In the genomic region with DNA sequence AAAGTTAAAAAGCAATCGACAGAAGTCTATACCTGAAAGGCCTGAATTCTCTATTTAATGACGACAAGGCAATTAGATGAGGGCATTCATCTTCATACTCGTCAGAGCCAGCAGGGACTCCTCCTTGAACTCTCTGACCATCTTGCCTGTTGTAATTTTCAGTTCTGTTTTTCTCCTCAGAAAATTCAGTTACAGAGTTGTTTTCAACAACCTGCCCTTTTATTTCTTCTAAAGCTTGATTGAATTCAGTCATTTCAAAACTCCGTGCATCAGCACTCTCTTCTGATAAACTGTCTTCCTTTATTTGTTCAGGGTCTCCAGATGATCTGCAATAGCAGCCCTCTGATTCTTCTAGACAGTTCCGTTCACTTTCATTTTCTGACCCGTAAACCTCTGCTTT, we compare ENCODE assay signal across 12 cellular contexts. TPM values are rescaled to one million over a fixed set of nuclear protein-coding genes. Genes with fewer than 3 reads are reported as not detected.
DNase-seq lines count a peak whose midpoint lies in the region; ATAC-seq and TF ChIP-seq lines count a peak whose summit lies in the region.
"Had no signal": no experiment of that assay in that cellular context is flagged by ENCODE, and none has a peak within 500 bp of the region (broad histone marks: within the 10 kb centered on the region; RNA-seq: fewer than 3 reads in every experiment).

No MANE protein-coding gene starts in this region.

- DNase-seq in activated T-cell treated with anti-CD3 and anti-CD28 coated beads, Interleukin-2, amount 50 U/mL, for 72 hours, result no peak
- DNase-seq in activated T-cell treated with anti-CD3 and anti-CD28 coated beads for 4 hours (no peak), MV-4-11 (lab: John Stamatoyannopoulos, UW) (peak; percentile 64), pons (ENCODE audit: low spot score) (peak; percentile 34), Peyer's patch (no peak), G401 (ENCODE audit: low spot score) (no peak), DMS 273 (lab: John Stamatoyannopoulos, UW; ENCODE audit: unreplicated experiment) (no peak)
- DNase-seq: activated CD8-positive, alpha-beta memory T cell treated with anti-CD3 and anti-CD28 coated beads, Interleukin-2, amount 50 U/mL, for 48 hours; NCI-H526 treated with DMSO at 0.1 percent for 48 hours had no signal

- H3K36me3 Mint-ChIP-seq in activated T-cell treated with anti-CD3 and anti-CD28 coated beads, Interleukin-2, amount 50 U/mL, for 72 hours (ENCODE audit: insufficient read depth in 2 of 2), result peaks cover 11 to 33% of the 10 kb centered on the region in 2 donors

- no peak overlapping the region for H3K27ac ChIP-seq in Peyer's patch
- H3K27ac ChIP-seq: BLaER1 had no signal

- H3K27ac Mint-ChIP-seq in activated T-cell treated with anti-CD3 and anti-CD28 coated beads, Interleukin-2, amount 50 U/mL, for 72 hours, result peak overlapping the region; percentile 100
- H3K27ac Mint-ChIP-seq: nephron had no signal

- peaks cover 14% of the 10 kb centered on the region for H3K4me1 Mint-ChIP-seq in activated T-cell treated with anti-CD3 and anti-CD28 coated beads, Interleukin-2, amount 50 U/mL, for 72 hours (ENCODE audit: low read depth)
- H3K4me1 Mint-ChIP-seq: nephron had no signal

- H3K4me3 Mint-ChIP-seq in activated T-cell treated with anti-CD3 and anti-CD28 coated beads, Interleukin-2, amount 50 U/mL, for 72 hours, result peak overlapping the region; percentile 61 to 94
- H3K4me3 Mint-ChIP-seq: nephron had no signal

- no peak for TF ChIP-seq CTCF in Peyer's patch (IDR thresholded peaks at IDR 0.05)

- no peaks in the 10 kb centered on the region for H3K9me3 ChIP-seq in Peyer's patch
- H3K9me3 ChIP-seq: BLaER1 had no signal

- peak in 1 of 2 donors; percentile 57 for ATAC-seq in activated T-cell treated with anti-CD3 and anti-CD28 coated beads, Interleukin-2, amount 50 U/mL, for 72 hours (replicated peaks in 1 of 2)
- ATAC-seq in HG02588 (IDR thresholded peaks at IDR 0.05; ENCODE audit: unreplicated experiment), result peak; percentile 73

- H3K27me3 ChIP-seq in Peyer's patch, result no peaks in the 10 kb centered on the region
- H3K27me3 ChIP-seq: BLaER1 had no signal

- no peak for TF ChIP-seq POLR2A in Peyer's patch (IDR thresholded peaks at IDR 0.05)

- peaks cover 0 to 3% (median 0%) of the 10 kb centered on the region in 4 donors for H3K4me1 ChIP-seq in Peyer's patch

- H3K9me3 Mint-ChIP-seq in activated T-cell treated with anti-CD3 and anti-CD28 coated beads, Interleukin-2, amount 50 U/mL, for 72 hours, result no peaks in the 10 kb centered on the region
- H3K9me3 Mint-ChIP-seq: nephron had no signal

- peaks cover 0 to 58% (median 0%) of the 10 kb centered on the region in 3 donors for H3K36me3 ChIP-seq in Peyer's patch

- H3K4me3 ChIP-seq in Peyer's patch, result no peak overlapping the region
- H3K4me3 ChIP-seq: BLaER1 had no signal

- in situ Hi-C loops in G401 (cut with HindIII; ENCODE audit: low sequenced_read_pairs), result loop anchor here (25.0 kb wide), 1 partner anchor 430 kb away; no protein-coding TSS in a partner anchor

- no peaks in the 10 kb centered on the region for H3K27me3 Mint-ChIP-seq in activated T-cell treated with anti-CD3 and anti-CD28 coated beads, Interleukin-2, amount 50 U/mL, for 72 hours (ENCODE audit: low read depth)

RNA-seq across cellular contexts. Expression of gene RIOK2, which starts 15.6 kb away (rescaled TPM):
- 10 to 100 TPM; 25.2 to 38.0 TPM for total RNA-seq in activated T-cell treated with anti-CD3 and anti-CD28 coated beads, Interleukin-2, amount 50 U/mL, for 72 hours
- 10 to 100 TPM; 16.5 to 25.3 (median 19.4) TPM for total RNA-seq in Peyer's patch
- 20.4 and 34.6 TPM in 2 replicates for total RNA-seq in G401 (2014; rRNA removed; shearing (Covaris generic))

RNA-seq across cellular contexts. Expression of gene LIX1, which starts 25.0 kb away (rescaled TPM):
- total RNA-seq in activated T-cell treated with anti-CD3 and anti-CD28 coated beads, Interleukin-2, amount 50 U/mL, for 72 hours, result not detected
- under 1 TPM in 1 of 4 donors, not detected in 3; 0.13 TPM for total RNA-seq in Peyer's patch
- total RNA-seq in G401 (2014; rRNA removed; shearing (Covaris generic)), result 1.0 and 2.0 TPM in 2 replicates

Comparison
In these comparisons a context has a peak if more than half of its experiments do, and no peak if none do; other contexts are left out.
1. DNase-seq: peak in MV-4-11 (single experiment) and pons (single experiment); none in activated T-cell treated with anti-CD3 and anti-CD28 coated beads, Interleukin-2, amount 50 U/mL, for 72 hours (0 of 2), activated T-cell treated with anti-CD3 and anti-CD28 coated beads for 4 hours (single experiment), Peyer's patch (0 of 3), G401 (single experiment) and DMS 273 (single experiment).